In the genomic region with DNA sequence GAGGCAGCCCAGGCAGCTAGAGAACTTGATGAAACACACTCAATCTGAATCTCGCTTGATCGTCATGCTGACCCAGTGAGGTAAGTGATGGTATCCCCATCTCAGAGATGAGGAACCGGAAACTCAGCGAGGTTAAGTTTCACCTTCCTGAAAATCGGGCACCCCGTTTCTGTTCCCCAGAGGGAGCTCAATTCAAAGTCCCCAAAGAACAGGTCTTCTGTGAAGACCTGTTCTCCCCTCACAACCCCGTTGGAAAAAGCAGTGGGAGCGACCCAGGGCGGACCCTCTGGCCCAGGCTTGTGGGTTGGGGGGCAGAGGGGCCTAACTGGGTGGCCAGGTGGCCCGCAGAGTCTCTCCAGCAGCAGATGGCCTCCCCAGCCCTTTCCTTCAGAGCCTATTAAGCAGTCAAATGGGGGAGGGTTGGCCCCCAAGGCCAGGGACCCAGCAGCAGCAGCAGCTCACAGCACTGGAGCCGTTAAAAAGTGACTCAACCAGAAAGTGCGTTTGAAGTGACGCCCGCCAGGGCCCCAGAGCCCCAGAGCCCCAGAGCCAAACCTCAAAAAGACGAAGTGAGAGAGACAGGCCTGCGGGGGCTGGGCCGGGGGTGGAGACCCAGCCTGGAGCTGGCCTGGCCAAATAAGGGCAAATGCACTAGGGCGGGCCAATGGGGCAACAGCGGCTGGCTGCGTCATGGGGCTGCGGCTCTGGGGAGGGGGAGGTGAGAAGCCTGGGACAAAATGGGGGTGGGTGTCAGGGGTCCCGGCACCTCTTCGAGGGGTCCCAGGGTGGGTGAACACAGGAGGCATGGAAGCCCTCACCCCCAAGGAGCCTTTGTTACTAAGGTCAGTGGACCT, we compare ENCODE assay signal across 1 cellular context.
A peak's percentile ranks its signal among the peaks of the same experiment; 100 is the strongest.
TF ChIP-seq lines count a peak whose summit lies in the region.

No MANE protein-coding gene starts in this region.

TF ChIP-seq in WTC11, 78 proteins besides CTCF, POLR2A, EP300 and RAD21 (continued from another document and continues in another):
- TF ChIP-seq, protein P1, sequence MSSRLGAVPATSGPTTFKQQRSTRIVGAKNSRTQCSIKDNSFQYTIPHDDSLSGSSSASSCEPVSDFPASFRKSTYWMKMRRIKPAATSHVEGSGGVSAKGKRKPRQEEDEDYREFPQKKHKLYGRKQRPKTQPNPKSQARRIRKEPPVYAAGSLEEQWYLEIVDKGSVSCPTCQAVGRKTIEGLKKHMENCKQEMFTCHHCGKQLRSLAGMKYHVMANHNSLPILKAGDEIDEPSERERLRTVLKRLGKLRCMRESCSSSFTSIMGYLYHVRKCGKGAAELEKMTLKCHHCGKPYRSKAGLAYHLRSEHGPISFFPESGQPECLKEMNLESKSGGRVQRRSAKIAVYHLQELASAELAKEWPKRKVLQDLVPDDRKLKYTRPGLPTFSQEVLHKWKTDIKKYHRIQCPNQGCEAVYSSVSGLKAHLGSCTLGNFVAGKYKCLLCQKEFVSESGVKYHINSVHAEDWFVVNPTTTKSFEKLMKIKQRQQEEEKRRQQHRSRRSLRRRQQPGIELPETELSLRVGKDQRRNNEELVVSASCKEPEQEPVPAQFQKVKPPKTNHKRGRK (CRISPR knock-in tag; IDR thresholded peaks at IDR 0.05; ENCODE audit: borderline replicate concordance): no peak
- no peak for TF ChIP-seq ZNF263 (CRISPR knock-in tag; IDR thresholded peaks at IDR 0.05; ENCODE audit: low read depth)
- TF ChIP-seq ZNF121 (CRISPR knock-in tag; IDR thresholded peaks at IDR 0.05): no peak
- TF ChIP-seq TCF7 (CRISPR knock-in tag; IDR thresholded peaks at IDR 0.05; ENCODE audit: low read depth): no peak
- TF ChIP-seq SMAD3 (CRISPR knock-in tag; IDR thresholded peaks at IDR 0.05; ENCODE audit: borderline replicate concordance): no peak
- TF ChIP-seq, protein P2, sequence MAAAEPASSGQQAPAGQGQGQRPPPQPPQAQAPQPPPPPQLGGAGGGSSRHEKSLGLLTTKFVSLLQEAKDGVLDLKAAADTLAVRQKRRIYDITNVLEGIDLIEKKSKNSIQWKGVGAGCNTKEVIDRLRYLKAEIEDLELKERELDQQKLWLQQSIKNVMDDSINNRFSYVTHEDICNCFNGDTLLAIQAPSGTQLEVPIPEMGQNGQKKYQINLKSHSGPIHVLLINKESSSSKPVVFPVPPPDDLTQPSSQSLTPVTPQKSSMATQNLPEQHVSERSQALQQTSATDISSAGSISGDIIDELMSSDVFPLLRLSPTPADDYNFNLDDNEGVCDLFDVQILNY (CRISPR knock-in tag; IDR thresholded peaks at IDR 0.05): peak; percentile 49; the same call in 1 of the 2 replicates
- TF ChIP-seq NFYB (CRISPR knock-in tag; conservative IDR thresholded peaks at IDR 0.05; ENCODE audit: low read depth): peak; percentile 64
- TF ChIP-seq, protein P3, sequence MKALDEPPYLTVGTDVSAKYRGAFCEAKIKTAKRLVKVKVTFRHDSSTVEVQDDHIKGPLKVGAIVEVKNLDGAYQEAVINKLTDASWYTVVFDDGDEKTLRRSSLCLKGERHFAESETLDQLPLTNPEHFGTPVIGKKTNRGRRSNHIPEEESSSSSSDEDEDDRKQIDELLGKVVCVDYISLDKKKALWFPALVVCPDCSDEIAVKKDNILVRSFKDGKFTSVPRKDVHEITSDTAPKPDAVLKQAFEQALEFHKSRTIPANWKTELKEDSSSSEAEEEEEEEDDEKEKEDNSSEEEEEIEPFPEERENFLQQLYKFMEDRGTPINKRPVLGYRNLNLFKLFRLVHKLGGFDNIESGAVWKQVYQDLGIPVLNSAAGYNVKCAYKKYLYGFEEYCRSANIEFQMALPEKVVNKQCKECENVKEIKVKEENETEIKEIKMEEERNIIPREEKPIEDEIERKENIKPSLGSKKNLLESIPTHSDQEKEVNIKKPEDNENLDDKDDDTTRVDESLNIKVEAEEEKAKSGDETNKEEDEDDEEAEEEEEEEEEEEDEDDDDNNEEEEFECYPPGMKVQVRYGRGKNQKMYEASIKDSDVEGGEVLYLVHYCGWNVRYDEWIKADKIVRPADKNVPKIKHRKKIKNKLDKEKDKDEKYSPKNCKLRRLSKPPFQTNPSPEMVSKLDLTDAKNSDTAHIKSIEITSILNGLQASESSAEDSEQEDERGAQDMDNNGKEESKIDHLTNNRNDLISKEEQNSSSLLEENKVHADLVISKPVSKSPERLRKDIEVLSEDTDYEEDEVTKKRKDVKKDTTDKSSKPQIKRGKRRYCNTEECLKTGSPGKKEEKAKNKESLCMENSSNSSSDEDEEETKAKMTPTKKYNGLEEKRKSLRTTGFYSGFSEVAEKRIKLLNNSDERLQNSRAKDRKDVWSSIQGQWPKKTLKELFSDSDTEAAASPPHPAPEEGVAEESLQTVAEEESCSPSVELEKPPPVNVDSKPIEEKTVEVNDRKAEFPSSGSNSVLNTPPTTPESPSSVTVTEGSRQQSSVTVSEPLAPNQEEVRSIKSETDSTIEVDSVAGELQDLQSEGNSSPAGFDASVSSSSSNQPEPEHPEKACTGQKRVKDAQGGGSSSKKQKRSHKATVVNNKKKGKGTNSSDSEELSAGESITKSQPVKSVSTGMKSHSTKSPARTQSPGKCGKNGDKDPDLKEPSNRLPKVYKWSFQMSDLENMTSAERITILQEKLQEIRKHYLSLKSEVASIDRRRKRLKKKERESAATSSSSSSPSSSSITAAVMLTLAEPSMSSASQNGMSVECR (CRISPR knock-in tag; IDR thresholded peaks at IDR 0.05; ENCODE audit: borderline replicate concordance): no peak
- TF ChIP-seq FOXJ3 (CRISPR knock-in tag; IDR thresholded peaks at IDR 0.05; ENCODE audit: borderline replicate concordance): no peak
- TF ChIP-seq, protein P4, sequence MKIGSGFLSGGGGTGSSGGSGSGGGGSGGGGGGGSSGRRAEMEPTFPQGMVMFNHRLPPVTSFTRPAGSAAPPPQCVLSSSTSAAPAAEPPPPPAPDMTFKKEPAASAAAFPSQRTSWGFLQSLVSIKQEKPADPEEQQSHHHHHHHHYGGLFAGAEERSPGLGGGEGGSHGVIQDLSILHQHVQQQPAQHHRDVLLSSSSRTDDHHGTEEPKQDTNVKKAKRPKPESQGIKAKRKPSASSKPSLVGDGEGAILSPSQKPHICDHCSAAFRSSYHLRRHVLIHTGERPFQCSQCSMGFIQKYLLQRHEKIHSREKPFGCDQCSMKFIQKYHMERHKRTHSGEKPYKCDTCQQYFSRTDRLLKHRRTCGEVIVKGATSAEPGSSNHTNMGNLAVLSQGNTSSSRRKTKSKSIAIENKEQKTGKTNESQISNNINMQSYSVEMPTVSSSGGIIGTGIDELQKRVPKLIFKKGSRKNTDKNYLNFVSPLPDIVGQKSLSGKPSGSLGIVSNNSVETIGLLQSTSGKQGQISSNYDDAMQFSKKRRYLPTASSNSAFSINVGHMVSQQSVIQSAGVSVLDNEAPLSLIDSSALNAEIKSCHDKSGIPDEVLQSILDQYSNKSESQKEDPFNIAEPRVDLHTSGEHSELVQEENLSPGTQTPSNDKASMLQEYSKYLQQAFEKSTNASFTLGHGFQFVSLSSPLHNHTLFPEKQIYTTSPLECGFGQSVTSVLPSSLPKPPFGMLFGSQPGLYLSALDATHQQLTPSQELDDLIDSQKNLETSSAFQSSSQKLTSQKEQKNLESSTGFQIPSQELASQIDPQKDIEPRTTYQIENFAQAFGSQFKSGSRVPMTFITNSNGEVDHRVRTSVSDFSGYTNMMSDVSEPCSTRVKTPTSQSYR (CRISPR knock-in tag; IDR thresholded peaks at IDR 0.05): no peak; the same call in 1 of the 2 replicates
- TF ChIP-seq, protein P5, sequence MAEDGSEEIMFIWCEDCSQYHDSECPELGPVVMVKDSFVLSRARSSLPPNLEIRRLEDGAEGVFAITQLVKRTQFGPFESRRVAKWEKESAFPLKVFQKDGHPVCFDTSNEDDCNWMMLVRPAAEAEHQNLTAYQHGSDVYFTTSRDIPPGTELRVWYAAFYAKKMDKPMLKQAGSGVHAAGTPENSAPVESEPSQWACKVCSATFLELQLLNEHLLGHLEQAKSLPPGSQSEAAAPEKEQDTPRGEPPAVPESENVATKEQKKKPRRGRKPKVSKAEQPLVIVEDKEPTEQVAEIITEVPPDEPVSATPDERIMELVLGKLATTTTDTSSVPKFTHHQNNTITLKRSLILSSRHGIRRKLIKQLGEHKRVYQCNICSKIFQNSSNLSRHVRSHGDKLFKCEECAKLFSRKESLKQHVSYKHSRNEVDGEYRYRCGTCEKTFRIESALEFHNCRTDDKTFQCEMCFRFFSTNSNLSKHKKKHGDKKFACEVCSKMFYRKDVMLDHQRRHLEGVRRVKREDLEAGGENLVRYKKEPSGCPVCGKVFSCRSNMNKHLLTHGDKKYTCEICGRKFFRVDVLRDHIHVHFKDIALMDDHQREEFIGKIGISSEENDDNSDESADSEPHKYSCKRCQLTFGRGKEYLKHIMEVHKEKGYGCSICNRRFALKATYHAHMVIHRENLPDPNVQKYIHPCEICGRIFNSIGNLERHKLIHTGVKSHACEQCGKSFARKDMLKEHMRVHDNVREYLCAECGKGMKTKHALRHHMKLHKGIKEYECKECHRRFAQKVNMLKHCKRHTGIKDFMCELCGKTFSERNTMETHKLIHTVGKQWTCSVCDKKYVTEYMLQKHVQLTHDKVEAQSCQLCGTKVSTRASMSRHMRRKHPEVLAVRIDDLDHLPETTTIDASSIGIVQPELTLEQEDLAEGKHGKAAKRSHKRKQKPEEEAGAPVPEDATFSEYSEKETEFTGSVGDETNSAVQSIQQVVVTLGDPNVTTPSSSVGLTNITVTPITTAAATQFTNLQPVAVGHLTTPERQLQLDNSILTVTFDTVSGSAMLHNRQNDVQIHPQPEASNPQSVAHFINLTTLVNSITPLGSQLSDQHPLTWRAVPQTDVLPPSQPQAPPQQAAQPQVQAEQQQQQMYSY (CRISPR knock-in tag; IDR thresholded peaks at IDR 0.05): no peak
- no peak for TF ChIP-seq CREM (CRISPR knock-in tag; IDR thresholded peaks at IDR 0.05)
- TF ChIP-seq, protein P6, sequence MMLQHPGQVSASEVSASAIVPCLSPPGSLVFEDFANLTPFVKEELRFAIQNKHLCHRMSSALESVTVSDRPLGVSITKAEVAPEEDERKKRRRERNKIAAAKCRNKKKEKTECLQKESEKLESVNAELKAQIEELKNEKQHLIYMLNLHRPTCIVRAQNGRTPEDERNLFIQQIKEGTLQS (CRISPR knock-in tag; conservative IDR thresholded peaks at IDR 0.05): no peak
- TF ChIP-seq GABPB1 (CRISPR knock-in tag; IDR thresholded peaks at IDR 0.05): no peak
- TF ChIP-seq ZNF396 (CRISPR knock-in tag; IDR thresholded peaks at IDR 0.05; ENCODE audit: borderline replicate concordance): no peak
- no peak for TF ChIP-seq GRHL2 (CRISPR knock-in tag; IDR thresholded peaks at IDR 0.05; ENCODE audit: insufficient replicate concordance, severe bottlenecking)
- TF ChIP-seq, protein P7, sequence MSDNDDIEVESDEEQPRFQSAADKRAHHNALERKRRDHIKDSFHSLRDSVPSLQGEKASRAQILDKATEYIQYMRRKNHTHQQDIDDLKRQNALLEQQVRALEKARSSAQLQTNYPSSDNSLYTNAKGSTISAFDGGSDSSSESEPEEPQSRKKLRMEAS (CRISPR knock-in tag; IDR thresholded peaks at IDR 0.05): peak; percentile 81
- no peak for TF ChIP-seq FOXP1 (CRISPR knock-in tag; IDR thresholded peaks at IDR 0.05; ENCODE audit: borderline replicate concordance)
- TF ChIP-seq, protein P8, sequence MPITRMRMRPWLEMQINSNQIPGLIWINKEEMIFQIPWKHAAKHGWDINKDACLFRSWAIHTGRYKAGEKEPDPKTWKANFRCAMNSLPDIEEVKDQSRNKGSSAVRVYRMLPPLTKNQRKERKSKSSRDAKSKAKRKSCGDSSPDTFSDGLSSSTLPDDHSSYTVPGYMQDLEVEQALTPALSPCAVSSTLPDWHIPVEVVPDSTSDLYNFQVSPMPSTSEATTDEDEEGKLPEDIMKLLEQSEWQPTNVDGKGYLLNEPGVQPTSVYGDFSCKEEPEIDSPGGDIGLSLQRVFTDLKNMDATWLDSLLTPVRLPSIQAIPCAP (CRISPR knock-in tag; IDR thresholded peaks at IDR 0.05): no peak
- TF ChIP-seq, protein P9, sequence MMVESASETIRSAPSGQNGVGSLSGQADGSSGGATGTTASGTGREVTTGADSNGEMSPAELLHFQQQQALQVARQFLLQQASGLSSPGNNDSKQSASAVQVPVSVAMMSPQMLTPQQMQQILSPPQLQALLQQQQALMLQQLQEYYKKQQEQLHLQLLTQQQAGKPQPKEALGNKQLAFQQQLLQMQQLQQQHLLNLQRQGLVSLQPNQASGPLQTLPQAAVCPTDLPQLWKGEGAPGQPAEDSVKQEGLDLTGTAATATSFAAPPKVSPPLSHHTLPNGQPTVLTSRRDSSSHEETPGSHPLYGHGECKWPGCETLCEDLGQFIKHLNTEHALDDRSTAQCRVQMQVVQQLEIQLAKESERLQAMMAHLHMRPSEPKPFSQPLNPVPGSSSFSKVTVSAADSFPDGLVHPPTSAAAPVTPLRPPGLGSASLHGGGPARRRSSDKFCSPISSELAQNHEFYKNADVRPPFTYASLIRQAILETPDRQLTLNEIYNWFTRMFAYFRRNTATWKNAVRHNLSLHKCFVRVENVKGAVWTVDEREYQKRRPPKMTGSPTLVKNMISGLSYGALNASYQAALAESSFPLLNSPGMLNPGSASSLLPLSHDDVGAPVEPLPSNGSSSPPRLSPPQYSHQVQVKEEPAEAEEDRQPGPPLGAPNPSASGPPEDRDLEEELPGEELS (CRISPR knock-in tag; IDR thresholded peaks at IDR 0.05): no peak
- TF ChIP-seq CBFB (CRISPR knock-in tag; IDR thresholded peaks at IDR 0.05; ENCODE audit: low read depth): no peak
- TF ChIP-seq, protein P10, sequence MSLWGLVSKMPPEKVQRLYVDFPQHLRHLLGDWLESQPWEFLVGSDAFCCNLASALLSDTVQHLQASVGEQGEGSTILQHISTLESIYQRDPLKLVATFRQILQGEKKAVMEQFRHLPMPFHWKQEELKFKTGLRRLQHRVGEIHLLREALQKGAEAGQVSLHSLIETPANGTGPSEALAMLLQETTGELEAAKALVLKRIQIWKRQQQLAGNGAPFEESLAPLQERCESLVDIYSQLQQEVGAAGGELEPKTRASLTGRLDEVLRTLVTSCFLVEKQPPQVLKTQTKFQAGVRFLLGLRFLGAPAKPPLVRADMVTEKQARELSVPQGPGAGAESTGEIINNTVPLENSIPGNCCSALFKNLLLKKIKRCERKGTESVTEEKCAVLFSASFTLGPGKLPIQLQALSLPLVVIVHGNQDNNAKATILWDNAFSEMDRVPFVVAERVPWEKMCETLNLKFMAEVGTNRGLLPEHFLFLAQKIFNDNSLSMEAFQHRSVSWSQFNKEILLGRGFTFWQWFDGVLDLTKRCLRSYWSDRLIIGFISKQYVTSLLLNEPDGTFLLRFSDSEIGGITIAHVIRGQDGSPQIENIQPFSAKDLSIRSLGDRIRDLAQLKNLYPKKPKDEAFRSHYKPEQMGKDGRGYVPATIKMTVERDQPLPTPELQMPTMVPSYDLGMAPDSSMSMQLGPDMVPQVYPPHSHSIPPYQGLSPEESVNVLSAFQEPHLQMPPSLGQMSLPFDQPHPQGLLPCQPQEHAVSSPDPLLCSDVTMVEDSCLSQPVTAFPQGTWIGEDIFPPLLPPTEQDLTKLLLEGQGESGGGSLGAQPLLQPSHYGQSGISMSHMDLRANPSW (CRISPR knock-in tag; conservative IDR thresholded peaks at IDR 0.05; ENCODE audit: low read depth): no peak
- TF ChIP-seq ZNF671 (CRISPR knock-in tag; IDR thresholded peaks at IDR 0.05): no peak
- TF ChIP-seq, protein P11, sequence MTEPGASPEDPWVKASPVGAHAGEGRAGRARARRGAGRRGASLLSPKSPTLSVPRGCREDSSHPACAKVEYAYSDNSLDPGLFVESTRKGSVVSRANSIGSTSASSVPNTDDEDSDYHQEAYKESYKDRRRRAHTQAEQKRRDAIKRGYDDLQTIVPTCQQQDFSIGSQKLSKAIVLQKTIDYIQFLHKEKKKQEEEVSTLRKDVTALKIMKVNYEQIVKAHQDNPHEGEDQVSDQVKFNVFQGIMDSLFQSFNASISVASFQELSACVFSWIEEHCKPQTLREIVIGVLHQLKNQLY (CRISPR knock-in tag; IDR thresholded peaks at IDR 0.05): no peak
- no peak for TF ChIP-seq ZNF219 (CRISPR knock-in tag; IDR thresholded peaks at IDR 0.05; ENCODE audit: borderline replicate concordance)
- no peak; the same call in 1 of the 2 replicates for TF ChIP-seq ETV6 (CRISPR knock-in tag; IDR thresholded peaks at IDR 0.05)
- TF ChIP-seq ELF4 (CRISPR knock-in tag; IDR thresholded peaks at IDR 0.05; ENCODE audit: low read depth): no peak
